Comparison of ENCODE assay signal across 8 cellular contexts in genomic region chr6:34027445-34027936, GRCh38.
DNase-seq lines count a peak whose midpoint lies in the region; ATAC-seq and TF ChIP-seq lines count a peak whose summit lies in the region.

No MANE protein-coding gene starts in this region.

- DNase-seq in GM12864 (ENCODE audit: low read depth) (no peak), NCI-H1105 treated with DMSO at 0.1 percent for 48 hours (lab: John Stamatoyannopoulos, UW) (peak; percentile 45), esophagus muscularis mucosa (ENCODE audit: extremely low spot score) (no peak), osteocyte (ENCODE audit: extremely low spot score, unreplicated experiment) (no peak), upper lobe of left lung (peak in 1 of 2 donors; percentile 93), SW480 (ENCODE audit: low spot score) (no peak)
- DNase-seq in activated CD8-positive, alpha-beta memory T cell treated with anti-CD3 and anti-CD28 coated beads, Interleukin-2, amount 50 U/mL, for 4 hours = peak; percentile 68

- H3K27me3 Mint-ChIP-seq in osteocyte (ENCODE audit: unreplicated experiment) = peaks cover 9% of the 10 kb centered on the region

- H3K27ac ChIP-seq in esophagus muscularis mucosa (replicated peaks in 1 of 4) (no peak overlapping the region), upper lobe of left lung (no peak overlapping the region)

- no peaks in the 10 kb centered on the region for H3K36me3 Mint-ChIP-seq in osteocyte (ENCODE audit: unreplicated experiment)

- intact Hi-C loops in esophagus muscularis mucosa (cut with DNase I) = loop anchor here (5.0 kb wide), 1 partner anchor 255 kb away; no protein-coding TSS in a partner anchor

- H3K4me3 ChIP-seq in GM12864 (ENCODE audit: low read depth, low read length) (no peak overlapping the region), esophagus muscularis mucosa (no peak overlapping the region), upper lobe of left lung (no peak overlapping the region)

- TF ChIP-seq EP300 in esophagus muscularis mucosa (IDR thresholded peaks at IDR 0.05) (no peak), upper lobe of left lung (IDR thresholded peaks at IDR 0.05) (no peak)

- ATAC-seq in upper lobe of left lung (ENCODE audit: low FRiP score in 2 of 2) (peak in 1 of 2 donors; percentile 53), HG03565 (IDR thresholded peaks at IDR 0.05; ENCODE audit: unreplicated experiment) (no peak)

- no peaks in the 10 kb centered on the region for H3K9me3 Mint-ChIP-seq in osteocyte (ENCODE audit: unreplicated experiment)

- no peaks in the 10 kb centered on the region for H3K4me1 Mint-ChIP-seq in osteocyte (ENCODE audit: unreplicated experiment)

- H3K9me3 ChIP-seq in esophagus muscularis mucosa = peaks cover 0 to 6% (median 2%) of the 10 kb centered on the region in 4 donors
- H3K9me3 ChIP-seq in upper lobe of left lung = no peaks in the 10 kb centered on the region

- H3K4me1 ChIP-seq in esophagus muscularis mucosa = no peaks in the 10 kb centered on the region
- no peaks in the 10 kb centered on the region for H3K4me1 ChIP-seq in upper lobe of left lung

- no peaks in the 10 kb centered on the region for H3K36me3 ChIP-seq in esophagus muscularis mucosa
- H3K36me3 ChIP-seq in upper lobe of left lung = no peaks in the 10 kb centered on the region

- no peak overlapping the region for H3K4me3 Mint-ChIP-seq in osteocyte (ENCODE audit: unreplicated experiment)

- TF ChIP-seq CTCF in GM12864 (IDR thresholded peaks at IDR 0.05; ENCODE audit: low read depth, low read length, missing control alignments) (peak; percentile 76), esophagus muscularis mucosa (IDR thresholded peaks at IDR 0.05) (peak; percentile 52 to 69 (median 60)), osteocyte (IDR thresholded peaks at IDR 0.05) (peak; percentile 76), upper lobe of left lung (IDR thresholded peaks at IDR 0.05) (peak; percentile 50 to 86 (median 78))

- no peak overlapping the region for H3K27ac Mint-ChIP-seq in osteocyte (ENCODE audit: unreplicated experiment)

- H3K27me3 ChIP-seq in esophagus muscularis mucosa (peaks cover 0 to 64% (median 0%) of the 10 kb centered on the region in 4 donors), upper lobe of left lung (no peaks in the 10 kb centered on the region)

- WGBS in esophagus muscularis mucosa = no CpG with 5 or more reads among the region's 17 CpGs
- 66% methylated on average over 5 of the region's 17 CpGs; no CpG with 5 or more reads in 1 of the 2 donors for WGBS in upper lobe of left lung, 2 donors

- TF ChIP-seq POLR2A in esophagus muscularis mucosa (IDR thresholded peaks at IDR 0.05; ENCODE audit: low read depth) (no peak), upper lobe of left lung (IDR thresholded peaks at IDR 0.05) (no peak)

Comparison
In these comparisons a context has a peak if more than half of its experiments do, and no peak if none do; other contexts are left out.
1. DNase-seq: peak in NCI-H1105 treated with DMSO at 0.1 percent for 48 hours (single experiment) and activated CD8-positive, alpha-beta memory T cell treated with anti-CD3 and anti-CD28 coated beads, Interleukin-2, amount 50 U/mL, for 4 hours (single experiment); none in GM12864 (single experiment), esophagus muscularis mucosa (single experiment), osteocyte (single experiment) and SW480 (single experiment).
2. Peak in every context shown above with its lines, with median percentiles within 50 percentile points of each other: CTCF ChIP-seq.